In genomic region chr6:128121610-128122009, GRCh38 we compare ENCODE assay signal across 24 cellular contexts.
"Had no signal": no experiment of that assay in that cellular context is flagged by ENCODE, and none has a peak within 500 bp of the region (broad histone marks: within the 10 kb centered on the region; RNA-seq: fewer than 3 reads in every experiment).

No MANE protein-coding gene starts in this region.

- H3K79me2 ChIP-seq: parathyroid adenoma had no signal

- H3K36me3 ChIP-seq: colonic mucosa, esophagus muscularis mucosa, gastroesophageal sphincter, heart right ventricle, neural progenitor cell, stomach, thyroid gland, vagina had no signal

- DNase-seq: colonic mucosa; effector memory CD4-positive, alpha-beta T cell; foreskin keratinocyte; heart right ventricle; hippocampal formation; islet precursor cell; kidney glomerular epithelial cell; mesendoderm; midbrain; naive thymus-derived CD4-positive, alpha-beta T cell; stimulated activated CD4-positive, alpha-beta T cell treated with anti-CD3 and anti-CD28 coated beads, Interleukin-2, amount 100 ng/mL, for 24 hours; stimulated activated CD4-positive, alpha-beta T cell treated with anti-CD3 and anti-CD28 coated beads, Interleukin-4, amount 100 ng/mL, for 24 hours; stimulated activated naive CD4-positive, alpha-beta T cell treated with Interleukin-2 at 50 U/mL for 16 hours; stomach; thyroid gland; trophoblast cell had no signal

- H3K4me1 ChIP-seq: colonic mucosa, esophagus muscularis mucosa, gastroesophageal sphincter, neural progenitor cell, parathyroid adenoma, thyroid gland had no signal

- H3K9ac ChIP-seq: neural progenitor cell, parathyroid adenoma had no signal

- H3K9me3 ChIP-seq: colonic mucosa, esophagus muscularis mucosa, gastroesophageal sphincter, heart right ventricle, stomach, thyroid gland, vagina had no signal

- H3K4me2 ChIP-seq: neural progenitor cell had no signal

- H3K27me3 ChIP-seq: colonic mucosa, esophagus muscularis mucosa, foreskin keratinocyte, gastroesophageal sphincter, heart right ventricle, neural progenitor cell, stomach, thyroid gland, vagina had no signal

- H3K4me3 ChIP-seq: colonic mucosa, esophagus muscularis mucosa, gastroesophageal sphincter, heart right ventricle, neural progenitor cell, stomach, thyroid gland, vagina had no signal

- H3K27ac ChIP-seq: colonic mucosa, esophagus muscularis mucosa, foreskin keratinocyte, gastroesophageal sphincter, heart right ventricle, neural progenitor cell, parathyroid adenoma, stomach, thyroid gland, vagina had no signal

- ATAC-seq: foreskin keratinocyte; gastroesophageal sphincter; heart right ventricle; naive thymus-derived CD4-positive, alpha-beta T cell; sciatic nerve; stimulated activated effector memory CD8-positive, alpha-beta T cell treated with anti-CD3 and anti-CD28 coated beads, Interleukin-12 subunit alpha, Interleukin-12 subunit beta, amount 100 ng/mL, for 72 hours had no signal

- H2AFZ ChIP-seq: neural progenitor cell, parathyroid adenoma had no signal

- FAIRE-seq: endothelial cell of umbilical vein had no signal
